ENCODE assay signal across 8 cellular contexts in genomic region chr17:81551458-81552243, GRCh38. TPM values are rescaled to one million over a fixed set of nuclear protein-coding genes. Genes with fewer than 3 reads are reported as not detected.
DNase-seq lines count a peak whose midpoint lies in the region; ATAC-seq and TF ChIP-seq lines count a peak whose summit lies in the region.

No MANE protein-coding gene starts in this region.

- no peak for TF ChIP-seq RAD21 in Ishikawa (IDR thresholded peaks at IDR 0.05; ENCODE audit: low read depth)

- intact Hi-C loops in ascending aorta (cut with DNase I) = loop anchor here (1.0 to 2.0 kb wide), 3 partner anchors 37 to 71 kb away; no protein-coding TSS in a partner anchor

- peak in 1 of 3 experiments; percentile 11 for TF ChIP-seq CTCF in ascending aorta (IDR thresholded peaks at IDR 0.05)

- peak; percentile 2 to 5 for ATAC-seq in activated T-cell treated with anti-CD3 and anti-CD28 coated beads, Interleukin-2, amount 50 U/mL, for 4 hours
- no peak for ATAC-seq in stimulated activated effector memory CD8-positive, alpha-beta T cell treated with anti-CD3 and anti-CD28 coated beads, Interleukin-12 subunit alpha, Interleukin-12 subunit beta, amount 100 ng/mL, for 72 hours
- ATAC-seq in GM18861 (IDR thresholded peaks at IDR 0.05; ENCODE audit: unreplicated experiment) = no peak

- H3K27me3 ChIP-seq in ascending aorta (no peaks in the 10 kb centered on the region), iPS-18a (ENCODE audit: control insufficient read depth, insufficient read depth, low read length) (no peaks in the 10 kb centered on the region)

- H3K4me1 Mint-ChIP-seq in activated T-cell treated with anti-CD3 and anti-CD28 coated beads, Interleukin-2, amount 50 U/mL, for 4 hours (ENCODE audit: low read depth) = peaks cover 34% of the 10 kb centered on the region
- peaks cover 45% of the 10 kb centered on the region for H3K4me1 Mint-ChIP-seq in stimulated activated effector memory CD8-positive, alpha-beta T cell treated with anti-CD3 and anti-CD28 coated beads, Interleukin-12 subunit alpha, Interleukin-12 subunit beta, amount 100 ng/mL, for 72 hours

- H3K27ac Mint-ChIP-seq in stimulated activated effector memory CD8-positive, alpha-beta T cell treated with anti-CD3 and anti-CD28 coated beads, Interleukin-12 subunit alpha, Interleukin-12 subunit beta, amount 100 ng/mL, for 72 hours = peak overlapping the region; percentile 88

- TF ChIP-seq EP300 in Ishikawa (IDR thresholded peaks at IDR 0.05; ENCODE audit: borderline replicate concordance) = no peak

- no peaks in the 10 kb centered on the region for H3K9me3 Mint-ChIP-seq in activated T-cell treated with anti-CD3 and anti-CD28 coated beads, Interleukin-2, amount 50 U/mL, for 4 hours
- no peaks in the 10 kb centered on the region for H3K9me3 Mint-ChIP-seq in stimulated activated effector memory CD8-positive, alpha-beta T cell treated with anti-CD3 and anti-CD28 coated beads, Interleukin-12 subunit alpha, Interleukin-12 subunit beta, amount 100 ng/mL, for 72 hours

- H3K27me3 Mint-ChIP-seq in activated T-cell treated with anti-CD3 and anti-CD28 coated beads, Interleukin-2, amount 50 U/mL, for 4 hours (ENCODE audit: low read depth) = no peaks in the 10 kb centered on the region

- H3K27ac ChIP-seq in ascending aorta (peak overlapping the region; percentile 75 to 93), iPS-18a (ENCODE audit: low read length) (no peak overlapping the region)

- peak overlapping the region; percentile 76 for H3K9ac ChIP-seq in iPS-18a (ENCODE audit: low read length)

- H3K4me1 ChIP-seq in ascending aorta (peaks cover 17 to 31% of the 10 kb centered on the region in 2 donors), iPS-18a (ENCODE audit: control insufficient read depth, low read depth, low read length) (peaks cover 6% of the 10 kb centered on the region)

- peaks cover 16% of the 10 kb centered on the region for H3K36me3 Mint-ChIP-seq in activated T-cell treated with anti-CD3 and anti-CD28 coated beads, Interleukin-2, amount 50 U/mL, for 4 hours (ENCODE audit: insufficient read depth)
- peaks cover 77% of the 10 kb centered on the region for H3K36me3 Mint-ChIP-seq in stimulated activated effector memory CD8-positive, alpha-beta T cell treated with anti-CD3 and anti-CD28 coated beads, Interleukin-12 subunit alpha, Interleukin-12 subunit beta, amount 100 ng/mL, for 72 hours

- H3K9me3 ChIP-seq in ascending aorta (no peaks in the 10 kb centered on the region), iPS-18a (ENCODE audit: control insufficient read depth, low read depth, low read length) (no peaks in the 10 kb centered on the region)

- no peak for DNase-seq in activated T-cell treated with anti-CD3 and anti-CD28 coated beads, Interleukin-2, amount 50 U/mL, for 4 hours
- DNase-seq in activated T-cell treated with anti-CD3 and anti-CD28 coated beads for 4 hours (no peak), ascending aorta (ENCODE audit: low spot score in 2 of 2) (no peak), medulla oblongata (ENCODE audit: extremely low spot score) (no peak)
- no peak for DNase-seq in stimulated activated effector memory CD8-positive, alpha-beta T cell treated with anti-CD3 and anti-CD28 coated beads, Interleukin-12 subunit alpha, Interleukin-12 subunit beta, amount 100 ng/mL, for 72 hours (ENCODE audit: low spot score in 2 of 2)

- H3K4me3 Mint-ChIP-seq in activated T-cell treated with anti-CD3 and anti-CD28 coated beads, Interleukin-2, amount 50 U/mL, for 4 hours = peak overlapping the region; percentile 88
- peak overlapping the region; percentile 87 for H3K4me3 Mint-ChIP-seq in stimulated activated effector memory CD8-positive, alpha-beta T cell treated with anti-CD3 and anti-CD28 coated beads, Interleukin-12 subunit alpha, Interleukin-12 subunit beta, amount 100 ng/mL, for 72 hours

- H3K4me3 ChIP-seq in ascending aorta (peak overlapping the region; percentile 81 to 83), iPS-18a (ENCODE audit: low read length) (peak overlapping the region; percentile 89)

- H3K36me3 ChIP-seq in ascending aorta (peaks cover 18 to 35% of the 10 kb centered on the region in 2 donors), iPS-18a (ENCODE audit: control insufficient read depth, low read depth, low read length) (peaks cover 26% of the 10 kb centered on the region)

TF ChIP-seq in Ishikawa, 13 proteins besides CTCF, POLR2A, EP300 and RAD21:
- TF ChIP-seq FOXM1 (IDR thresholded peaks at IDR 0.05; ENCODE audit: borderline replicate concordance, low read depth) (no peak), EGR1 (IDR thresholded peaks at IDR 0.05) (peak; percentile 67; the same call in 1 of the 2 replicates)

RNA-seq across cellular contexts. Expression of gene FAAP100, which starts 0.5 kb away (rescaled TPM):
- total RNA-seq in activated T-cell treated with anti-CD3 and anti-CD28 coated beads, Interleukin-2, amount 50 U/mL, for 4 hours = 10 to 100 TPM; 59.3 to 63.3 (median 61.6) TPM
- 75.6 TPM for total RNA-seq in ascending aorta

RNA-seq across cellular contexts. Expression of gene FSCN2, which starts 23.5 kb away (rescaled TPM):
- under 1 TPM in 2 of 3 donors, not detected in 1; 0.33 to 0.58 TPM for total RNA-seq in activated T-cell treated with anti-CD3 and anti-CD28 coated beads, Interleukin-2, amount 50 U/mL, for 4 hours
- not detected for total RNA-seq in ascending aorta

RNA-seq across cellular contexts. Expression of gene ACTG1, which starts 39.1 kb away (rescaled TPM):
- total RNA-seq in activated T-cell treated with anti-CD3 and anti-CD28 coated beads, Interleukin-2, amount 50 U/mL, for 4 hours = 1,000 to 10,000 TPM; 3,953 to 4,676 (median 4,016) TPM
- 6,075 TPM for total RNA-seq in ascending aorta

Comparison
In these comparisons a context has a peak if more than half of its experiments do, and no peak if none do; other contexts are left out.
1. ATAC-seq: peak in activated T-cell treated with anti-CD3 and anti-CD28 coated beads, Interleukin-2, amount 50 U/mL, for 4 hours (2 of 2); none in stimulated activated effector memory CD8-positive, alpha-beta T cell treated with anti-CD3 and anti-CD28 coated beads, Interleukin-12 subunit alpha, Interleukin-12 subunit beta, amount 100 ng/mL, for 72 hours (single experiment) and GM18861 (single experiment).